ENCODE assay signal across 1 cellular context in genomic region chr6:36340341-36340670, GRCh38.
TF ChIP-seq lines count a peak whose summit lies in the region.

No MANE protein-coding gene starts in this region.

TF ChIP-seq in K562, 482 proteins besides CTCF, POLR2A, EP300 and RAD21:
- TF ChIP-seq ZBTB33 (CRISPR knock-in tag; IDR thresholded peaks at IDR 0.05) (peak; percentile 18; the same call in 1 of the 2 replicates), EGR1 (conservative IDR thresholded peaks at IDR 0.05) (0 out of 2 replicates have a peak, but pooled peaks have one; percentile 9), CBX2 (IDR thresholded peaks at IDR 0.05; ENCODE audit: insufficient read depth, low read length, poor library complexity, severe bottlenecking) (peak; percentile 76), SETDB1 (IDR thresholded peaks at IDR 0.05; ENCODE audit: low read length) (no peak), RFX7 (CRISPR knock-in tag; IDR thresholded peaks at IDR 0.05) (no peak), VEZF1 (CRISPR knock-in tag; IDR thresholded peaks at IDR 0.05) (no peak)
